In the genomic region with DNA sequence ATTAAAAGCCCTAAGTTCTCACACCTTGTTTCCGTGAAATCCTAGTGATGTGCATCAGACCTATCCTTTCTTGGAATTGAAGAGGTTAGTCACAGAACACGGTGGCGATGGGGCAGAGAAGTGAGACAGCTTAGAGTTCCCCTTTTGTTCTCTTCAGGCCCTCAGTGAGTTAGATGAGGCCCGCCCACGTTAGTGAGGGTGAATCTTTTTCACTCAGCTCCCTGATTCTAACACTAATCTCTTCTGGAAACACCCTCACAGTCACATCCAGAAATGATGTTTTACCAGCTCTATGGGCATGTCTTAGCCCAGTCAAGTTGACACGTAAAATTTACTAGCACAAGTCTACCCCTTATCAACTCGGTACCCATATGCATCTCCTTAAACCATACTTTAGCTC, we compare ENCODE assay signal across 13 cellular contexts.
A peak's percentile ranks its signal among the peaks of the same experiment; 100 is the strongest.
DNase-seq lines count a peak whose midpoint lies in the region; ATAC-seq, FAIRE-seq and TF ChIP-seq lines count a peak whose summit lies in the region.
"Had no signal": no experiment of that assay in that cellular context is flagged by ENCODE, and none has a peak within 500 bp of the region (broad histone marks: within the 10 kb centered on the region; RNA-seq: fewer than 3 reads in every experiment).

No MANE protein-coding gene starts in this region.

- POLR2A ChIA-PET in H1 (lab: Charles Lee; ENCODE audit: partially characterized antibody) = no interaction called here

- no peak overlapping the region for H4K8ac ChIP-seq in H1 (ENCODE audit: extremely low read depth, insufficient read depth, low read length)

- no peak overlapping the region for H3K4me3 ChIP-seq in H1 (ENCODE audit: extremely low read depth in 1 of 4, insufficient read depth in 2 of 4, low read depth in 3 of 4, low read length in 4 of 4)
- no peak overlapping the region for H3K4me3 ChIP-seq in heart right ventricle
- H3K4me3 ChIP-seq: GM23248, lower lobe of right lung had no signal

- TF ChIP-seq POLR2A in GM12892 (IDR thresholded peaks at IDR 0.05; ENCODE audit: low read depth, low read length) (no peak), H1 (IDR thresholded peaks at IDR 0.05; ENCODE audit: control extremely low read depth in 1 of 2, low read depth in 2 of 2, low read length in 2 of 2) (no peak)

- no peak for TF ChIP-seq CTCF in GM20000 (IDR thresholded peaks at IDR 0.05; ENCODE audit: extremely low read depth, missing control alignments)
- no peak for TF ChIP-seq CTCF in H1 (IDR thresholded peaks at IDR 0.05; ENCODE audit: control extremely low read depth in 1 of 3, insufficient read depth in 1 of 3, low read depth in 1 of 3, low read length in 3 of 3)
- no peak for TF ChIP-seq CTCF in heart right ventricle (IDR thresholded peaks at IDR 0.05)

- H3K23ac ChIP-seq in H1 (ENCODE audit: insufficient read length) = no peak overlapping the region

- WGBS in H1 (ENCODE audit: extremely low coverage in 1 of 2, insufficient coverage in 1 of 2, insufficient read length in 1 of 2, insufficient replicate concordance in 2 of 2, low coverage in 1 of 2, low lambda C conversion rate in 2 of 2, missing lambda C conversion rate in 1 of 2), 2 experiments = 88% methylated on average over 7 of the region's 7 CpGs; no CpG with 5 or more reads in 1 of the 2 experiments
- WGBS in heart right ventricle, 2 donors = 82 to 85% methylated on average over 7 of the region's 7 CpGs

- H2BK5ac ChIP-seq in H1 (ENCODE audit: low read depth, low read length) = no peak overlapping the region

- intact Hi-C loops in heart right ventricle (cut with DNase I) = no loop called here

- no peak overlapping the region for H3K56ac ChIP-seq in H1 (replicated peaks; ENCODE audit: insufficient read length, low read depth, low read length)

- no peak for TF ChIP-seq EP300 in H1 (IDR thresholded peaks at IDR 0.05; ENCODE audit: borderline replicate concordance in 1 of 2, low read depth in 2 of 2, low read length in 2 of 2)

- no peak overlapping the region for H3K18ac ChIP-seq in H1 (ENCODE audit: extremely low read depth, low read length)

- H2AK5ac ChIP-seq in H1 (ENCODE audit: low read depth, low read length) = no peak overlapping the region

- H3K27ac ChIP-seq in H1 (ENCODE audit: low read depth, low read length) (no peak overlapping the region), heart right ventricle (no peak overlapping the region)
- H3K27ac ChIP-seq: epithelial cell of prostate, GM23248, lower lobe of right lung had no signal

- no peak overlapping the region for H2BK12ac ChIP-seq in H1 (ENCODE audit: low read depth, low read length)

- peak; percentile 75 for ATAC-seq in HG03280 (IDR thresholded peaks at IDR 0.05; ENCODE audit: unreplicated experiment)
- ATAC-seq in heart right ventricle = no peak
- ATAC-seq in HG02840 (IDR thresholded peaks at IDR 0.05; ENCODE audit: low FRiP score, unreplicated experiment) = no peak
- ATAC-seq: lower lobe of right lung had no signal

- H2BK120ac ChIP-seq in H1 (replicated peaks; ENCODE audit: low read depth, low read length) = no peak overlapping the region

- H2BK20ac ChIP-seq in H1 (ENCODE audit: low read length) = no peak overlapping the region

- peaks cover under 1 to 5% (median 2%) of the 10 kb centered on the region in 4 experiments; a peak in 4 of 7 replicates for H3K4me1 ChIP-seq in H1 (replicated peaks in 1 of 4; ENCODE audit: control insufficient read depth in 3 of 4, insufficient read depth in 4 of 4, low read length in 3 of 4)
- no peaks in the 10 kb centered on the region for H3K4me1 ChIP-seq in heart right ventricle
- H3K4me1 ChIP-seq: lower lobe of right lung had no signal

- H3K79me2 ChIP-seq in H1 (ENCODE audit: control insufficient read depth in 1 of 2, insufficient read depth in 2 of 2, low read length in 2 of 2) = no peaks in the 10 kb centered on the region

- H3K4ac ChIP-seq in H1 (replicated peaks; ENCODE audit: insufficient read length, low read depth, low read length) = no peak overlapping the region

- H3K27me3 ChIP-seq in H1 (replicated peaks in 1 of 4; ENCODE audit: control insufficient read depth in 3 of 4, extremely low read depth in 1 of 4, insufficient read depth in 3 of 4, low read length in 3 of 4) (no peaks in the 10 kb centered on the region), heart right ventricle (no peaks in the 10 kb centered on the region)

- H4K91ac ChIP-seq in H1 (replicated peaks; ENCODE audit: insufficient read length, low read length) = no peak overlapping the region

- H3K9ac ChIP-seq in H1 (replicated peaks in 1 of 4; ENCODE audit: extremely low read depth in 1 of 4, low read depth in 3 of 4, low read length in 3 of 4) = no peak overlapping the region
- H3K9ac ChIP-seq: GM23248 had no signal

- no peak overlapping the region for H3K14ac ChIP-seq in H1 (ENCODE audit: insufficient read length)

- DNase-seq in GM12892 (ENCODE audit: insufficient read length) (no peak), GM20000 (ENCODE audit: low spot score) (peak; percentile 14), H1 (ENCODE audit: low read depth in 1 of 2, low spot score in 2 of 2) (no peak), hypothalamus (lab: John Stamatoyannopoulos, UW) (no peak), heart right ventricle (no peak), NCI-H1436 treated with DMSO at 0.1 percent for 48 hours (lab: John Stamatoyannopoulos, UW) (no peak)
- DNase-seq: GM23248, lower lobe of right lung, small intestine had no signal

- H3K23me2 ChIP-seq in H1 (ENCODE audit: low read depth, low read length) = no peaks in the 10 kb centered on the region

- no peaks in the 10 kb centered on the region for H4K20me1 ChIP-seq in H1 (replicated peaks in 1 of 2; ENCODE audit: control insufficient read depth in 1 of 2, insufficient read depth in 2 of 2, low read length in 2 of 2)

- H3K36me3 ChIP-seq in H1 (ENCODE audit: control insufficient read depth in 2 of 4, insufficient read depth in 4 of 4, low read length in 3 of 4) = no peaks in the 10 kb centered on the region
- H3K36me3 ChIP-seq in heart right ventricle = no peaks in the 10 kb centered on the region
- H3K36me3 ChIP-seq: lower lobe of right lung had no signal

- peak overlapping the region; percentile 97 for H2AFZ ChIP-seq in H1 (ENCODE audit: low read length)
- H2AFZ ChIP-seq: GM23248 had no signal

- H3K79me1 ChIP-seq in H1 (ENCODE audit: low read depth, low read length) = no peaks in the 10 kb centered on the region

- no peak overlapping the region for H2BK15ac ChIP-seq in H1 (ENCODE audit: low read length)

- TF ChIP-seq RAD21 in H1 (IDR thresholded peaks at IDR 0.05 in 1 of 2, conservative IDR thresholded peaks at IDR 0.05 in 1 of 2; ENCODE audit: low read depth in 2 of 2, low read length in 2 of 2) = no peak

- FAIRE-seq in GM12892 (lab: Jason Lieb, UNC) (peak; percentile 70), H1 (lab: Jason Lieb, UNC) (no peak)
- FAIRE-seq: RCC 7860, small intestine had no signal

- H3K9me3 ChIP-seq in H1 (ENCODE audit: insufficient read depth in 2 of 2, low read depth in 1 of 2, low read length in 1 of 2) (no peaks in the 10 kb centered on the region), heart right ventricle (peaks cover 0 to 11% (median 0%) of the 10 kb centered on the region in 11 donors)
- H3K9me3 ChIP-seq: lower lobe of right lung had no signal

- CTCF ChIA-PET in H1 (lab: Charles Lee; ENCODE audit: partially characterized antibody) = no interaction called here

- no peak overlapping the region for H4K5ac ChIP-seq in H1 (ENCODE audit: insufficient read length, low read depth, low read length)

- no peak overlapping the region for H3K4me2 ChIP-seq in H1 (ENCODE audit: insufficient read depth in 1 of 2, low read depth in 2 of 2, low read length in 2 of 2)

TF ChIP-seq in H1, 55 proteins besides CTCF, POLR2A, EP300 and RAD21:
- TF ChIP-seq RNF2 (IDR thresholded peaks at IDR 0.05; ENCODE audit: borderline replicate concordance, low read depth, low read length, missing control alignments, poor library complexity, severe bottlenecking) = no peak
- TF ChIP-seq GABPA (IDR thresholded peaks at IDR 0.05; ENCODE audit: borderline replicate concordance, insufficient read depth, low read length) = no peak
- TF ChIP-seq USF2 (IDR thresholded peaks at IDR 0.05; ENCODE audit: low read length) = no peak
- no peak for TF ChIP-seq SP4 (IDR thresholded peaks at IDR 0.05; ENCODE audit: low read length)
- no peak for TF ChIP-seq KDM5A (IDR thresholded peaks at IDR 0.05; ENCODE audit: low read length)
- no peak for TF ChIP-seq EGR1 (IDR thresholded peaks at IDR 0.05; ENCODE audit: borderline replicate concordance, low read depth, low read length)
- TF ChIP-seq TBP (IDR thresholded peaks at IDR 0.05; ENCODE audit: low read depth, low read length) = no peak
- TF ChIP-seq ASH2L (IDR thresholded peaks at IDR 0.05; ENCODE audit: low read length) = no peak
- no peak for TF ChIP-seq NANOG (IDR thresholded peaks at IDR 0.05; ENCODE audit: insufficient read depth, low read depth, low read length, poor library complexity, severe bottlenecking)
TF ChIP-seq in H1: peak in this region for 0.
